Comparison of ENCODE assay signal across 5 cellular contexts in genomic region chr10:67699613-67700270, GRCh38. TPM values are rescaled to one million over a fixed set of nuclear protein-coding genes. Genes with fewer than 3 reads are reported as not detected.
"Had no signal": no experiment of that assay in that cellular context is flagged by ENCODE, and none has a peak within 500 bp of the region (broad histone marks: within the 10 kb centered on the region; RNA-seq: fewer than 3 reads in every experiment).

No MANE protein-coding gene starts in this region.

RNA-seq across cellular contexts. Expression of gene CTNNA3, which starts 3.7 kb away (rescaled TPM):
- total RNA-seq: OCI-LY7, PC-9, RPMI7951, SK-MEL-5 had no signal
- polyA plus RNA-seq: SK-N-SH had no signal
